ENCODE assay signal across 1 cellular context in genomic region chr17:7502171-7502847, GRCh38.
TF ChIP-seq lines count a peak whose summit lies in the region.

No MANE protein-coding gene starts in this region.

TF ChIP-seq in HCT116, 20 proteins besides CTCF, POLR2A, EP300 and RAD21:
- no peak for TF ChIP-seq CBX3 (IDR thresholded peaks at IDR 0.05; ENCODE audit: low read depth)
TF ChIP-seq in HCT116: peak in this region for 0.
